Comparison of ENCODE assay signal across 8 cellular contexts in genomic region chr12:13100882-13101769, GRCh38. TPM values are rescaled to one million over a fixed set of nuclear protein-coding genes. Genes with fewer than 3 reads are reported as not detected.
DNase-seq lines count a peak whose midpoint lies in the region; ATAC-seq and TF ChIP-seq lines count a peak whose summit lies in the region.

No MANE protein-coding gene starts in this region.

- ATAC-seq in HG02943 (IDR thresholded peaks at IDR 0.05; ENCODE audit: low read depth, unreplicated experiment), result peak; percentile 83

- peaks cover 10 to 14% (median 11%) of the 10 kb centered on the region in 3 donors for H3K27me3 Mint-ChIP-seq in immature natural killer cell (ENCODE audit: low read depth in 3 of 3)

- H3K27me3 ChIP-seq in WERI-Rb-1 (ENCODE audit: insufficient read depth, low read depth, severe bottlenecking) (no peaks in the 10 kb centered on the region), breast epithelium (no peaks in the 10 kb centered on the region)

- H3K27ac Mint-ChIP-seq in immature natural killer cell, result peak overlapping the region; percentile 82 to 98 (median 95)

- peaks cover 9 to 15% of the 10 kb centered on the region in 2 donors for H3K4me1 ChIP-seq in breast epithelium

- peak; percentile 47 for TF ChIP-seq POLR2A in breast epithelium (IDR thresholded peaks at IDR 0.05)

- TF ChIP-seq CTCF in WERI-Rb-1 (IDR thresholded peaks at IDR 0.05; ENCODE audit: low read depth, low read length), result no peak
- peak in 2 of 3 donors; percentile 20 to 23 for TF ChIP-seq CTCF in breast epithelium (IDR thresholded peaks at IDR 0.05)

- peaks cover 0 to 3% (median 0%) of the 10 kb centered on the region in 3 donors for H3K36me3 Mint-ChIP-seq in immature natural killer cell

- no peaks in the 10 kb centered on the region for H3K9me3 Mint-ChIP-seq in immature natural killer cell

- DNase-seq in NK-92 (lab: John Stamatoyannopoulos, UW; ENCODE audit: unreplicated experiment) (peak; percentile 62), NCI-H187 (lab: John Stamatoyannopoulos, UW) (peak; percentile 53 to 79), WERI-Rb-1 (peak; percentile 83), breast epithelium (ENCODE audit: low spot score in 2 of 2) (peak; percentile 92 to 93), immature natural killer cell (peak; percentile 94 to 95 (median 94)), smooth muscle cell of the brain vasculature (ENCODE audit: low read depth, low spot score) (peak; percentile 60)
- no peak for DNase-seq in NK-92 treated with Interleukin-12 subunit alpha and Interleukin-12 subunit beta, amount 100 ng/mL, for 24 hours (lab: John Stamatoyannopoulos, UW)

- H3K4me3 ChIP-seq in WERI-Rb-1 (ENCODE audit: low read depth, low read length) (peak overlapping the region; percentile 50), breast epithelium (peak overlapping the region; percentile 48 to 85 (median 63))

- H3K4me1 Mint-ChIP-seq in immature natural killer cell, result peaks cover 30 to 36% of the 10 kb centered on the region in 2 donors

- H3K27ac ChIP-seq in WERI-Rb-1, result peak overlapping the region; percentile 82
- peak overlapping the region; percentile 100 for H3K27ac ChIP-seq in breast epithelium

- H3K9me3 ChIP-seq in WERI-Rb-1 (ENCODE audit: severe bottlenecking), result no peaks in the 10 kb centered on the region
- H3K9me3 ChIP-seq in breast epithelium, result no peaks in the 10 kb centered on the region

- intact Hi-C loops in breast epithelium (cut with DNase I; ENCODE audit: low total_unique reads), result no loop called here

- H3K36me3 ChIP-seq in WERI-Rb-1, result no peaks in the 10 kb centered on the region
- no peaks in the 10 kb centered on the region for H3K36me3 ChIP-seq in breast epithelium

- H3K4me3 Mint-ChIP-seq in immature natural killer cell, result peak overlapping the region; percentile 85 to 92 (median 87)

RNA-seq across cellular contexts. Expression of gene GSG1, which starts 2.3 kb away (rescaled TPM):
- not detected for total RNA-seq in breast epithelium
- polyA plus RNA-seq in immature natural killer cell, result under 1 TPM in 1 of 3 donors, not detected in 2; 0.09 TPM

RNA-seq across cellular contexts. Expression of gene FAM234B, which starts 56.9 kb away (rescaled TPM):
- 10 to 100 TPM in 2 of 3 donors, 1 to 10 TPM in 1; 4.6 to 21.4 (median 16.4) TPM for total RNA-seq in breast epithelium
- polyA plus RNA-seq in immature natural killer cell, result 1 to 10 TPM in 2 of 3 donors, under 1 TPM in 1; 0.14 to 1.5 (median 1.3) TPM
